Comparison of ENCODE assay signal across 1 cellular context in genomic region chr10:6009159-6009558, GRCh38.
TF ChIP-seq lines count a peak whose summit lies in the region.

No MANE protein-coding gene starts in this region.

TF ChIP-seq in K562, 482 proteins besides CTCF, POLR2A, EP300 and RAD21 (continued from another document):
- TF ChIP-seq ATF3 (IDR thresholded peaks at IDR 0.05) (peak; percentile 28; the same call in 1 of the 2 replicates), ATF3 (CRISPR knock-in tag; conservative IDR thresholded peaks at IDR 0.05) (no peak), POLR2G (IDR thresholded peaks at IDR 0.05; ENCODE audit: low read depth, low read length) (no peak), FOSL1 (tag; conservative IDR thresholded peaks at IDR 0.05) (0 out of 2 replicates have a peak, but pooled peaks have one; percentile 52), CEBPG (CRISPR knock-in tag; IDR thresholded peaks at IDR 0.05) (no peak), CEBPG (tag; conservative IDR thresholded peaks at IDR 0.05 in 1 of 2, IDR thresholded peaks at IDR 0.05 in 1 of 2) (peak in 1 of 2 experiments; percentile 32; a peak in 1 of 4 replicates)
- TF ChIP-seq, protein P1, sequence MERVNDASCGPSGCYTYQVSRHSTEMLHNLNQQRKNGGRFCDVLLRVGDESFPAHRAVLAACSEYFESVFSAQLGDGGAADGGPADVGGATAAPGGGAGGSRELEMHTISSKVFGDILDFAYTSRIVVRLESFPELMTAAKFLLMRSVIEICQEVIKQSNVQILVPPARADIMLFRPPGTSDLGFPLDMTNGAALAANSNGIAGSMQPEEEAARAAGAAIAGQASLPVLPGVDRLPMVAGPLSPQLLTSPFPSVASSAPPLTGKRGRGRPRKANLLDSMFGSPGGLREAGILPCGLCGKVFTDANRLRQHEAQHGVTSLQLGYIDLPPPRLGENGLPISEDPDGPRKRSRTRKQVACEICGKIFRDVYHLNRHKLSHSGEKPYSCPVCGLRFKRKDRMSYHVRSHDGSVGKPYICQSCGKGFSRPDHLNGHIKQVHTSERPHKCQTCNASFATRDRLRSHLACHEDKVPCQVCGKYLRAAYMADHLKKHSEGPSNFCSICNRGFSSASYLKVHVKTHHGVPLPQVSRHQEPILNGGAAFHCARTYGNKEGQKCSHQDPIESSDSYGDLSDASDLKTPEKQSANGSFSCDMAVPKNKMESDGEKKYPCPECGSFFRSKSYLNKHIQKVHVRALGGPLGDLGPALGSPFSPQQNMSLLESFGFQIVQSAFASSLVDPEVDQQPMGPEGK (CRISPR knock-in tag; IDR thresholded peaks at IDR 0.05; ENCODE audit: borderline replicate concordance) = no peak
